8 cellular contexts compared by ENCODE assay signal in genomic region chr22:20155330-20156041, GRCh38. TPM values are rescaled to one million over a fixed set of nuclear protein-coding genes. Genes with fewer than 3 reads are reported as not detected.
DNase-seq lines count a peak whose midpoint lies in the region; ATAC-seq and TF ChIP-seq lines count a peak whose summit lies in the region.

No MANE protein-coding gene starts in this region.

- no peaks in the 10 kb centered on the region for H3K36me3 ChIP-seq in MG63

- no peak overlapping the region for H3K4me3 ChIP-seq in MG63

- no peak overlapping the region for H2BK12ac ChIP-seq in H9 (ENCODE audit: insufficient read length, low read depth, low read length)

- no peaks in the 10 kb centered on the region for H3K79me2 ChIP-seq in H9 (ENCODE audit: insufficient read depth, low read length)

- H3K18ac ChIP-seq in H9 (ENCODE audit: insufficient read length, low read depth, low read length), result no peak overlapping the region

- H3K27me3 ChIP-seq in MG63 (no peaks in the 10 kb centered on the region), H9 (ENCODE audit: insufficient read depth, low read length) (no peaks in the 10 kb centered on the region)

- H3K23me2 ChIP-seq in H9 (ENCODE audit: insufficient read length, low read depth, low read length, poor library complexity, severe bottlenecking), result peaks cover 5% of the 10 kb centered on the region

- no peak for TF ChIP-seq CTCF in H9 (conservative IDR thresholded peaks at IDR 0.05)

- H3K4me1 Mint-ChIP-seq in H9, result peaks cover 6 to 14% of the 10 kb centered on the region in 2 experiments

- ATAC-seq in left cardiac atrium (peak; percentile 34 to 36), GM21737 (IDR thresholded peaks at IDR 0.05; ENCODE audit: unreplicated experiment) (no peak), GM19023 (IDR thresholded peaks at IDR 0.05; ENCODE audit: unreplicated experiment) (no peak)

- H3K14ac ChIP-seq in H9 (ENCODE audit: insufficient read depth, low read length), result no peak overlapping the region; the same call in 1 of the 2 replicates

- H3K4me2 ChIP-seq in H9 (ENCODE audit: insufficient read depth, insufficient read length, low read length), result no peak overlapping the region

- H2BK20ac ChIP-seq in H9 (ENCODE audit: low read depth, low read length, poor library complexity, severe bottlenecking), result no peak overlapping the region

- no peak overlapping the region for H4K8ac ChIP-seq in H9 (replicated peaks; ENCODE audit: insufficient read length, low read depth, low read length)

- no peak overlapping the region for H2BK120ac ChIP-seq in H9 (ENCODE audit: low read depth, low read length, poor library complexity, severe bottlenecking)

- WGBS in H9 (ENCODE audit: extremely low coverage, insufficient read length, low lambda C conversion rate), result no CpG with 5 or more reads among the region's 30 CpGs

- H3K36me3 Mint-ChIP-seq in H9 (ENCODE audit: insufficient read depth in 1 of 3, low read depth in 3 of 3), result no peaks in the 10 kb centered on the region

- no peak overlapping the region for H3K23ac ChIP-seq in H9 (ENCODE audit: insufficient read length, low read depth, low read length)

- H3K27ac ChIP-seq in H9 (ENCODE audit: insufficient read length, low read depth, low read length), result no peak overlapping the region

- H4K5ac ChIP-seq in H9 (ENCODE audit: insufficient read length, low read depth, low read length), result no peak overlapping the region

- no peaks in the 10 kb centered on the region for H3K9me3 ChIP-seq in MG63
- H3K9me3 ChIP-seq in H9 (ENCODE audit: control insufficient read depth, low read depth, low read length), result no peaks in the 10 kb centered on the region

- intact Hi-C loops in left cardiac atrium (cut with DNase I), result loop anchor here (5.0 kb wide), 1 partner anchor 112 kb away; the partner anchor contains the start of gene RTN4R (in 2 of the 2)

- H3K27ac Mint-ChIP-seq in H9, result no peak overlapping the region

- H3K4me3 Mint-ChIP-seq in H9, result no peak overlapping the region

- H3K4ac ChIP-seq in H9 (ENCODE audit: low read depth, low read length), result no peak overlapping the region

- no peaks in the 10 kb centered on the region for H3K27me3 Mint-ChIP-seq in H9 (ENCODE audit: low read depth)

- H3K4me1 ChIP-seq in H9 (ENCODE audit: insufficient read depth, low read length), result no peaks in the 10 kb centered on the region

- H2AK5ac ChIP-seq in H9 (ENCODE audit: insufficient read length, low read length), result no peak overlapping the region

- H3K79me1 ChIP-seq in H9 (ENCODE audit: insufficient read depth, low read depth, low read length, poor library complexity, severe bottlenecking), result no peaks in the 10 kb centered on the region

- no peak overlapping the region for H3K9ac ChIP-seq in H9 (ENCODE audit: extremely low read depth, insufficient read length, low read length)

- H2BK15ac ChIP-seq in H9 (ENCODE audit: low read depth, low read length), result no peak overlapping the region

- H3K9me3 Mint-ChIP-seq in H9, result no peaks in the 10 kb centered on the region; a peak in 1 of 5 replicates

- no peak overlapping the region for H2AFZ ChIP-seq in H9 (ENCODE audit: low read length)

- no peaks in the 10 kb centered on the region for H4K20me1 ChIP-seq in H9 (ENCODE audit: control insufficient read depth, insufficient read depth, insufficient read length)

- no peak overlapping the region for H3T11ph ChIP-seq in H9 (ENCODE audit: low read length)

- H4K91ac ChIP-seq in H9 (ENCODE audit: insufficient read length, low read depth, low read length), result no peak overlapping the region

- DNase-seq in AG08396 (ENCODE audit: low spot score) (peak; percentile 43), MG63 (peak; percentile 23), T1000 (lab: John Stamatoyannopoulos, UW) (peak; percentile 74), left cardiac atrium (peak; percentile 66), H9 (no peak)
- DNase-seq in stimulated activated naive CD4-positive, alpha-beta T cell (lab: John Stamatoyannopoulos, UW), result no peak

- no peak overlapping the region for H2BK5ac ChIP-seq in H9 (ENCODE audit: insufficient read length, low read length)

- H3K56ac ChIP-seq in H9 (ENCODE audit: insufficient read length, low read depth, low read length), result no peak overlapping the region

RNA-seq across cellular contexts. Expression of gene CCDC188, which starts 4.6 kb away (rescaled TPM):
- total RNA-seq in MG63 (2014; rRNA removed; shearing (Covaris generic); ENCODE audit: low replicate concordance), result not detected in 2 replicates
- under 1 TPM; 0.44 to 0.62 TPM for total RNA-seq in left cardiac atrium
- not detected in 2 replicates for total RNA-seq in H9 (2021)

RNA-seq across cellular contexts. Expression of gene ZDHHC8, which starts 23.9 kb away (rescaled TPM):
- 1.4 and 9.6 TPM in 2 replicates for total RNA-seq in MG63 (2014; rRNA removed; shearing (Covaris generic); ENCODE audit: low replicate concordance)
- total RNA-seq in left cardiac atrium, result 10 to 100 TPM; 48.3 to 48.9 TPM
- 47.3 and 51.7 TPM in 2 replicates for total RNA-seq in H9 (2021)

RNA-seq across cellular contexts. Expression of gene TRMT2A, which starts 38.5 kb away (rescaled TPM):
- total RNA-seq in MG63 (2014; rRNA removed; shearing (Covaris generic); ENCODE audit: low replicate concordance), result 39.4 and 43.4 TPM in 2 replicates
- total RNA-seq in left cardiac atrium, result 10 to 100 TPM; 26.7 to 29.3 TPM
- 58.2 and 65.0 TPM in 2 replicates for total RNA-seq in H9 (2021)

RNA-seq across cellular contexts. Expression of gene RANBP1, which starts 39.6 kb away (rescaled TPM):
- 841 and 1,160 TPM in 2 replicates for total RNA-seq in MG63 (2014; rRNA removed; shearing (Covaris generic); ENCODE audit: low replicate concordance)
- total RNA-seq in left cardiac atrium (10 to 100 TPM; 38.3 to 50.4 TPM), H9 (2021) (522 and 531 TPM in 2 replicates)

Comparison
In these comparisons a context has a peak if more than half of its experiments do, and no peak if none do; other contexts are left out.
1. DNase-seq: peak in AG08396 (single experiment), MG63 (single experiment), T1000 (single experiment) and left cardiac atrium (single experiment); none in H9 (single experiment) and stimulated activated naive CD4-positive, alpha-beta T cell (0 of 6).
2. ATAC-seq: peak in left cardiac atrium (2 of 2); none in GM21737 (single experiment) and GM19023 (single experiment).